In the genomic region with DNA sequence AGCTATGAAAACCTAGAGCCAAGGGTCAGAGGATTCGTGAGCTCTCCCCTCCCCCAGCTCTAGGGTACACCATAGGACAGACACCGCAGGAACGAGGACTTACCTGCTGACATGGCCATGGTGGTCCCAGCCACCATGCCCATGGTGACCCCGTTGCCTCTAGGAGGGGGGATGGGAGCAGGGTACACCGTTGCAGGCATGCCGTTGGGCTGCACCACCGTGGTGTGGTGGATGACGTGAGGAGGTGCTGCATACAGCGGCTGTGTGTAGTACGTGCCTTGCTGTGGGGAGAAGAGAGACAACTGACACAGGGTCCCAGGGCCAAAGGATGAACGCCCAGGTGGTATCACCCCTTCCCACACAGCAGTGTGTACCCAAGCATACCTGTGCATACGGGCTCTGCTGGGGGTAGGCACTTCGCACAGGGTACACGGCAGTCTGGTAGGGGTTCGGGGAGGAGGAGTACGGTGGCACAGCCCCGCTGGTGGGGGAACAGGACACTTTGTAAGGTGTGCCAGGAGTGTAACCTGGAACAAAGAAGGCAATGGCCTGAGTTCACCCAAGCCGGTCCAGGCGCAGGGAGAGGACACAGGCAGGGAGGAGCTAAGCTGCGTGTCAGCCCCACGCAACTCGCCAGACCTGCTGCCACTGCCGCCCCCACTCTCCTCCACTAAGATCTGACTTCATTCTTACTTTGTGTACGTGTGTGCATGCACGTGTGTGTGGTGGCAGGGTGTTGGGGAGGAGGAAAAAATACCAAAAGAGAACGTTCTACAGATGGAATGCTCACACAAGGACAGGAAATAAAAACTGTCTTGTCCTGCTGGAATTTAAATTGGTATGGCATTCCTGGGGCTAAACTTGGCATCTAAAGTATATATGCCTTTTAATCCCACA, we compare ENCODE assay signal across 13 cellular contexts. TPM values are rescaled to one million over a fixed set of nuclear protein-coding genes. Genes with fewer than 3 reads are reported as not detected.
DNase-seq lines count a peak whose midpoint lies in the region; ATAC-seq and TF ChIP-seq lines count a peak whose summit lies in the region.
"Had no signal": no experiment of that assay in that cellular context is flagged by ENCODE, and none has a peak within 500 bp of the region (broad histone marks: within the 10 kb centered on the region; RNA-seq: fewer than 3 reads in every experiment).

No MANE protein-coding gene starts in this region.

- H3K36me3 Mint-ChIP-seq in stimulated activated effector memory CD8-positive, alpha-beta T cell treated with anti-CD3 and anti-CD28 coated beads, Interleukin-12 subunit alpha, Interleukin-12 subunit beta, amount 100 ng/mL, for 72 hours, result peaks cover 100% of the 10 kb centered on the region
- H3K36me3 Mint-ChIP-seq in CD4-positive, alpha-beta T cell (ENCODE audit: low read depth), result peaks cover 92% of the 10 kb centered on the region
- H3K36me3 Mint-ChIP-seq in activated CD4-positive, alpha-beta memory T cell treated with anti-CD3 and anti-CD28 coated beads, Interleukin-2, amount 10 ng/mL, durations not matched to agents 7 days and 5 days (ENCODE audit: low read depth), result peaks cover 60% of the 10 kb centered on the region

- no peak overlapping the region for H3K4me3 Mint-ChIP-seq in stimulated activated effector memory CD8-positive, alpha-beta T cell treated with anti-CD3 and anti-CD28 coated beads, Interleukin-12 subunit alpha, Interleukin-12 subunit beta, amount 100 ng/mL, for 72 hours
- no peak overlapping the region for H3K4me3 Mint-ChIP-seq in CD4-positive, alpha-beta T cell
- no peak overlapping the region for H3K4me3 Mint-ChIP-seq in activated CD4-positive, alpha-beta memory T cell treated with anti-CD3 and anti-CD28 coated beads, Interleukin-2, amount 10 ng/mL, durations not matched to agents 7 days and 5 days
- H3K4me3 Mint-ChIP-seq: memory B cell; T-helper 1 cell treated with Interleukin-12 subunit alpha and Interleukin-12 subunit beta and Interleukin-4 antibody, amounts not matched to agents 30 μg/mL and 1 μg/mL, for 36 hours had no signal

- no peaks in the 10 kb centered on the region for H3K9me3 ChIP-seq in right cardiac atrium (ENCODE audit: control insufficient read depth, low read length)
- H3K9me3 ChIP-seq in CD4-positive, alpha-beta T cell (ENCODE audit: control insufficient read depth, low read length), result no peaks in the 10 kb centered on the region
- H3K9me3 ChIP-seq: right lobe of liver had no signal

- peak; percentile 22 to 24 for ATAC-seq in right cardiac atrium
- ATAC-seq in stimulated activated effector memory CD8-positive, alpha-beta T cell treated with anti-CD3 and anti-CD28 coated beads, Interleukin-12 subunit alpha, Interleukin-12 subunit beta, amount 100 ng/mL, for 72 hours, result no peak
- ATAC-seq in CD4-positive, alpha-beta T cell (ENCODE audit: poor library complexity), result no peak
- no peak for ATAC-seq in GM21717 (IDR thresholded peaks at IDR 0.05; ENCODE audit: unreplicated experiment)

- DNase-seq in GM04504 (ENCODE audit: low read depth), result peak; percentile 20
- DNase-seq in astrocyte of the spinal cord (ENCODE audit: low read depth, low spot score), result peak; percentile 26
- DNase-seq in right cardiac atrium, result peak in 1 of 3 donors; percentile 35
- DNase-seq in stimulated activated effector memory CD8-positive, alpha-beta T cell treated with anti-CD3 and anti-CD28 coated beads, Interleukin-12 subunit alpha, Interleukin-12 subunit beta, amount 100 ng/mL, for 72 hours (ENCODE audit: low spot score in 2 of 2), result no peak
- no peak for DNase-seq in D341Med (ENCODE audit: low spot score)
- DNase-seq in CD4-positive, alpha-beta T cell, result no peak
- no peak for DNase-seq in activated CD4-positive, alpha-beta memory T cell treated with anti-CD3 and anti-CD28 coated beads, Interleukin-2, amount 10 ng/mL, durations not matched to agents 7 days and 5 days
- DNase-seq: KBM-7, NCI-H2081 treated with DMSO at 0.1 percent for 48 hours, right lobe of liver had no signal

- H3K27ac ChIP-seq in right cardiac atrium (ENCODE audit: low read length), result no peak overlapping the region
- H3K27ac ChIP-seq in CD4-positive, alpha-beta T cell (ENCODE audit: low read depth, low read length), result no peak overlapping the region
- H3K27ac ChIP-seq: right lobe of liver had no signal

- WGBS in right cardiac atrium, result 90% methylated on average over 26 of the region's 26 CpGs

- in situ Hi-C loops in astrocyte of the spinal cord (cut with HindIII; ENCODE audit: low sequenced_read_pairs), result no loop called here

- H3K4me3 ChIP-seq in astrocyte of the spinal cord (ENCODE audit: low read depth, low read length) (no peak overlapping the region), right cardiac atrium (ENCODE audit: low read length) (no peak overlapping the region)
- H3K4me3 ChIP-seq: right lobe of liver had no signal

- intact Hi-C loops in right cardiac atrium (cut with DNase I), result no loop called here
- intact Hi-C loops in CD4-positive, alpha-beta T cell (cut with DNase I, micrococcal nuclease), result no loop called here

- H3K4me1 ChIP-seq in right cardiac atrium (ENCODE audit: control insufficient read depth, insufficient read depth, low read length), result peaks cover 9% of the 10 kb centered on the region
- H3K4me1 ChIP-seq: right lobe of liver had no signal

- H3K27me3 Mint-ChIP-seq in CD4-positive, alpha-beta T cell, result no peaks in the 10 kb centered on the region
- no peaks in the 10 kb centered on the region for H3K27me3 Mint-ChIP-seq in activated CD4-positive, alpha-beta memory T cell treated with anti-CD3 and anti-CD28 coated beads, Interleukin-2, amount 10 ng/mL, durations not matched to agents 7 days and 5 days
- H3K27me3 Mint-ChIP-seq: memory B cell had no signal

- H3K27ac Mint-ChIP-seq in stimulated activated effector memory CD8-positive, alpha-beta T cell treated with anti-CD3 and anti-CD28 coated beads, Interleukin-12 subunit alpha, Interleukin-12 subunit beta, amount 100 ng/mL, for 72 hours, result peak overlapping the region; percentile 80
- no peak overlapping the region for H3K27ac Mint-ChIP-seq in CD4-positive, alpha-beta T cell
- no peak overlapping the region for H3K27ac Mint-ChIP-seq in activated CD4-positive, alpha-beta memory T cell treated with anti-CD3 and anti-CD28 coated beads, Interleukin-2, amount 10 ng/mL, durations not matched to agents 7 days and 5 days
- H3K27ac Mint-ChIP-seq: memory B cell; T-helper 1 cell treated with Interleukin-12 subunit alpha and Interleukin-12 subunit beta and Interleukin-4 antibody, amounts not matched to agents 30 μg/mL and 1 μg/mL, for 36 hours had no signal

- CTCF ChIA-PET in CD4-positive, alpha-beta T cell (lab: Charles Lee), result no interaction called here
- CTCF ChIA-PET in activated CD4-positive, alpha-beta memory T cell treated with anti-CD3 and anti-CD28 coated beads, Interleukin-2, amount 10 ng/mL, durations not matched to agents 7 days and 5 days (lab: Charles Lee), result no interaction called here

- POLR2A ChIA-PET in CD4-positive, alpha-beta T cell (lab: Charles Lee), result interaction anchor here (0.6 to 1.4 kb wide), 2 partner anchors 14 to 46 kb away, joined by 4 read pairs; no protein-coding TSS in a partner anchor
- POLR2A ChIA-PET in activated CD4-positive, alpha-beta memory T cell treated with anti-CD3 and anti-CD28 coated beads, Interleukin-2, amount 10 ng/mL, durations not matched to agents 7 days and 5 days (lab: Charles Lee), result no interaction called here

- no peaks in the 10 kb centered on the region for H3K27me3 ChIP-seq in right cardiac atrium (ENCODE audit: control insufficient read depth, insufficient read depth)
- H3K27me3 ChIP-seq in CD4-positive, alpha-beta T cell (ENCODE audit: control insufficient read depth, insufficient read depth, low read length), result no peaks in the 10 kb centered on the region
- H3K27me3 ChIP-seq: right lobe of liver had no signal

- H3K9me3 Mint-ChIP-seq in stimulated activated effector memory CD8-positive, alpha-beta T cell treated with anti-CD3 and anti-CD28 coated beads, Interleukin-12 subunit alpha, Interleukin-12 subunit beta, amount 100 ng/mL, for 72 hours, result no peaks in the 10 kb centered on the region
- no peaks in the 10 kb centered on the region for H3K9me3 Mint-ChIP-seq in CD4-positive, alpha-beta T cell
- H3K9me3 Mint-ChIP-seq in activated CD4-positive, alpha-beta memory T cell treated with anti-CD3 and anti-CD28 coated beads, Interleukin-2, amount 10 ng/mL, durations not matched to agents 7 days and 5 days, result no peaks in the 10 kb centered on the region
- H3K9me3 Mint-ChIP-seq: memory B cell; T-helper 1 cell treated with Interleukin-12 subunit alpha and Interleukin-12 subunit beta and Interleukin-4 antibody, amounts not matched to agents 30 μg/mL and 1 μg/mL, for 36 hours had no signal

- peaks cover 41% of the 10 kb centered on the region for H3K4me1 Mint-ChIP-seq in stimulated activated effector memory CD8-positive, alpha-beta T cell treated with anti-CD3 and anti-CD28 coated beads, Interleukin-12 subunit alpha, Interleukin-12 subunit beta, amount 100 ng/mL, for 72 hours
- H3K4me1 Mint-ChIP-seq in CD4-positive, alpha-beta T cell (ENCODE audit: low read depth), result peaks cover 37% of the 10 kb centered on the region
- no peaks in the 10 kb centered on the region for H3K4me1 Mint-ChIP-seq in activated CD4-positive, alpha-beta memory T cell treated with anti-CD3 and anti-CD28 coated beads, Interleukin-2, amount 10 ng/mL, durations not matched to agents 7 days and 5 days

- no peak for TF ChIP-seq CTCF in astrocyte of the spinal cord (IDR thresholded peaks at IDR 0.05; ENCODE audit: low read depth, low read length)
- TF ChIP-seq CTCF in CD4-positive, alpha-beta T cell (IDR thresholded peaks at IDR 0.05), result no peak

RNA-seq across cellular contexts. Expression of a gene that starts 37.8 kb away (rescaled TPM):
- total RNA-seq in right cardiac atrium, result 10 to 100 TPM; 81.5 to 99.4 (median 89.2) TPM
- polyA plus RNA-seq in right cardiac atrium, result 34.1 TPM
- 10 to 100 TPM; 74.1 to 76.4 TPM for total RNA-seq in CD4-positive, alpha-beta T cell
- total RNA-seq in activated CD4-positive, alpha-beta memory T cell treated with anti-CD3 and anti-CD28 coated beads, Interleukin-2, amount 10 ng/mL, durations not matched to agents 7 days and 5 days, result 10 to 100 TPM; 44.4 to 44.5 TPM

RNA-seq across cellular contexts. Expression of a gene that starts 49.7 kb away (rescaled TPM):
- 10 to 100 TPM; 26.2 to 36.9 (median 35.2) TPM for total RNA-seq in right cardiac atrium
- polyA plus RNA-seq in right cardiac atrium, result 13.6 TPM
- 10 to 100 TPM; 66.9 to 71.7 TPM for total RNA-seq in CD4-positive, alpha-beta T cell
- 10 to 100 TPM; 72.0 to 73.0 TPM for total RNA-seq in activated CD4-positive, alpha-beta memory T cell treated with anti-CD3 and anti-CD28 coated beads, Interleukin-2, amount 10 ng/mL, durations not matched to agents 7 days and 5 days

Comparison
In these comparisons a context has a peak if more than half of its experiments do, and no peak if none do; other contexts are left out.
1. DNase-seq: peak in GM04504 (single experiment) and astrocyte of the spinal cord (single experiment); none in stimulated activated effector memory CD8-positive, alpha-beta T cell treated with anti-CD3 and anti-CD28 coated beads, Interleukin-12 subunit alpha, Interleukin-12 subunit beta, amount 100 ng/mL, for 72 hours (0 of 2), D341Med (single experiment), CD4-positive, alpha-beta T cell (0 of 10) and activated CD4-positive, alpha-beta memory T cell treated with anti-CD3 and anti-CD28 coated beads, Interleukin-2, amount 10 ng/mL, durations not matched to agents 7 days and 5 days (single experiment).
2. ATAC-seq: peak in right cardiac atrium (2 of 2); none in stimulated activated effector memory CD8-positive, alpha-beta T cell treated with anti-CD3 and anti-CD28 coated beads, Interleukin-12 subunit alpha, Interleukin-12 subunit beta, amount 100 ng/mL, for 72 hours (single experiment), CD4-positive, alpha-beta T cell (single experiment) and GM21717 (single experiment).